Comparison of ENCODE assay signal across 1 cellular context in the genomic region with DNA sequence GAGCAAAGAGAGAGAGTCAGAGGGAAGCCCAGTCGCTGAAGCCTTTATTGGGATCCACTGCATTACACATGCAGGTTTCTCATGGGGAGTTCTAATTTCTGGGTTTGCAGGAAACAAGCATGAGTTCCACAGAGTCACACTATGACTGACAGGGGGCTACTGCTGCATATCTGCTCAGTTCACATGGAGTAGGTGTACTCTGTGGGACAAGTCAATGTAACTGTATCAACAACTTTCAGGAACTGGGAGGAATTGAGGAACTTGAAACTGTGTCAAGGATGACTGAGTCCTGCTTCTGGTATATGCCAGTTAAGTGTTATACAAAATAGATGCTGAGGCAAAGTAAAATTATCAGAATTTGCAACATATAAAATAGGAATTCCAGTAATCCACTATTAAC.
TF ChIP-seq lines count a peak whose summit lies in the region.

No MANE protein-coding gene starts in this region.

TF ChIP-seq in H1, 55 proteins besides CTCF, POLR2A, EP300 and RAD21 (continued from another document):
- TF ChIP-seq TBP (IDR thresholded peaks at IDR 0.05; ENCODE audit: low read depth, low read length) (no peak), NANOG (IDR thresholded peaks at IDR 0.05; ENCODE audit: insufficient read depth, low read depth, low read length, poor library complexity, severe bottlenecking) (no peak), CBX5 (IDR thresholded peaks at IDR 0.05; ENCODE audit: low read depth, low read length) (no peak), SUZ12 (IDR thresholded peaks at IDR 0.05; ENCODE audit: low read length) (no peak)
